Comparison of ENCODE assay signal across 1 cellular context in the genomic region with DNA sequence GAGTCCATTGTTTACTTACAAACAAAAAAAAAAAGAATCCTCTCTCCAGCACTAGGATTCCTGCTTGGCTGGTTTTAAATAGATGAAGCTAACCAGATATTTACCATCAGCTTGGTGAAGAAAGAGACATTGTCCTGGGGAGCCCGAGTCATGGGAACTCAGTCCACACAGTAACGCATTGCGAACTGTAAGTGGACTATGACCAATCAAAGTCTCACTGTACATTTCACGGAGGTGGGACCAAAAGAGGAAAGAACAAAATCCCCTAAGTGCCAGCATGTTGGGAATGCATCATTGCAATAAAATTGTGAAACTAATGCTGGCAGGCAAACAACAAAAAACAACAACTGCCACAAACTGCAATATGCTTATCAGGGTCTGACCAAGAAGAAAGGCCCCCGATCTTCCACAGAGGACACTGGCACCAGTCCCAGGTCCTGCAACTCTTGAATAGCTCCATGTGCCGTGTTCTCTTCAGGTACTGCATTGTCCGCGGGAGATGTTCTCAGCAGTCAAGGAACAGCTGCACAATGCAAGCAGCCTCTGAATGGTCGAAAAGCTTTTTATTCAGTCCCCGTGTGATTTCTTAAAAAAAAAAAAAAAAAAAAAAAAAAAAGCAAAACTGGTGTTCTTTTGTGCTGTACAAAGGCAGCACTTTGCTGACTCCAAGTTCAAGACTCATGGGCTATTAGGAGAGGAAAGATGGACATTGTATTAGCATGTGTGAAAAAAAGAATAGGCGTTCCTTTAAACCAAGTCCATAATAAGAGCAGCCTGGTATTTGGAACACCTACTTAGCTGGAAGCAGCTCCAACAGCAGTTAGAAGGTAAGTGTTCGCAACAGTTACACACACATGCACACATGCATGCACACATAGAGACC.
TF ChIP-seq lines count a peak whose summit lies in the region.

No MANE protein-coding gene starts in this region.

TF ChIP-seq in HepG2, 621 proteins besides CTCF, POLR2A, EP300 and RAD21 (continues in another document):
- TF ChIP-seq ZNF530 (CRISPR knock-in tag; IDR thresholded peaks at IDR 0.05; ENCODE audit: low read depth) (no peak), ZNF570 (CRISPR knock-in tag; IDR thresholded peaks at IDR 0.05; ENCODE audit: borderline replicate concordance) (no peak), TBP (CRISPR knock-in tag; IDR thresholded peaks at IDR 0.05) (no peak), ZNF331 (CRISPR knock-in tag; IDR thresholded peaks at IDR 0.05) (peak; percentile 55; the same call in 1 of the 2 replicates), ZNF614 (CRISPR knock-in tag; IDR thresholded peaks at IDR 0.05; ENCODE audit: borderline replicate concordance) (peak; percentile 47; the same call in 1 of the 2 replicates), ZFP37 (CRISPR knock-in tag; IDR thresholded peaks at IDR 0.05; ENCODE audit: borderline replicate concordance) (no peak), ZNF589 (CRISPR knock-in tag; conservative IDR thresholded peaks at IDR 0.05) (no peak), KAT8 (CRISPR knock-in tag; IDR thresholded peaks at IDR 0.05) (no peak), ZNF180 (CRISPR knock-in tag; IDR thresholded peaks at IDR 0.05; ENCODE audit: borderline replicate concordance, low read depth) (no peak), ZNF75D (CRISPR knock-in tag; IDR thresholded peaks at IDR 0.05; ENCODE audit: borderline replicate concordance) (no peak), ZC3H13 (CRISPR knock-in tag; IDR thresholded peaks at IDR 0.05) (no peak), SAP130 (CRISPR knock-in tag; IDR thresholded peaks at IDR 0.05; ENCODE audit: low read depth) (peak; percentile 68), KLF11 (CRISPR knock-in tag; IDR thresholded peaks at IDR 0.05) (no peak), KDM5B (CRISPR knock-in tag; IDR thresholded peaks at IDR 0.05; ENCODE audit: borderline replicate concordance) (no peak), ARNT (IDR thresholded peaks at IDR 0.05) (no peak), KLF9 (CRISPR knock-in tag; IDR thresholded peaks at IDR 0.05; ENCODE audit: low read depth) (no peak), NFATC3 (CRISPR knock-in tag; IDR thresholded peaks at IDR 0.05) (no peak), ATF7-NPFF (CRISPR knock-in tag; IDR thresholded peaks at IDR 0.05; ENCODE audit: low read depth) (no peak)
- TF ChIP-seq, protein P1, sequence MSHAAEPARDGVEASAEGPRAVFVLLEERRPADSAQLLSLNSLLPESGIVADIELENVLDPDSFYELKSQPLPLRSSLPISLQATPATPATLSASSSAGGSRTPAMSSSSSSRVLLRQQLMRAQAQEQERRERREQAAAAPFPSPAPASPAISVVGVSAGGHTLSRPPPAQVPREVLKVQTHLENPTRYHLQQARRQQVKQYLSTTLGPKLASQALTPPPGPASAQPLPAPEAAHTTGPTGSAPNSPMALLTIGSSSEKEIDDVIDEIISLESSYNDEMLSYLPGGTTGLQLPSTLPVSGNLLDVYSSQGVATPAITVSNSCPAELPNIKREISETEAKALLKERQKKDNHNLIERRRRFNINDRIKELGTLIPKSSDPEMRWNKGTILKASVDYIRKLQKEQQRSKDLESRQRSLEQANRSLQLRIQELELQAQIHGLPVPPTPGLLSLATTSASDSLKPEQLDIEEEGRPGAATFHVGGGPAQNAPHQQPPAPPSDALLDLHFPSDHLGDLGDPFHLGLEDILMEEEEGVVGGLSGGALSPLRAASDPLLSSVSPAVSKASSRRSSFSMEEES (CRISPR knock-in tag; IDR thresholded peaks at IDR 0.05): peak; percentile 84
- TF ChIP-seq, protein P2, sequence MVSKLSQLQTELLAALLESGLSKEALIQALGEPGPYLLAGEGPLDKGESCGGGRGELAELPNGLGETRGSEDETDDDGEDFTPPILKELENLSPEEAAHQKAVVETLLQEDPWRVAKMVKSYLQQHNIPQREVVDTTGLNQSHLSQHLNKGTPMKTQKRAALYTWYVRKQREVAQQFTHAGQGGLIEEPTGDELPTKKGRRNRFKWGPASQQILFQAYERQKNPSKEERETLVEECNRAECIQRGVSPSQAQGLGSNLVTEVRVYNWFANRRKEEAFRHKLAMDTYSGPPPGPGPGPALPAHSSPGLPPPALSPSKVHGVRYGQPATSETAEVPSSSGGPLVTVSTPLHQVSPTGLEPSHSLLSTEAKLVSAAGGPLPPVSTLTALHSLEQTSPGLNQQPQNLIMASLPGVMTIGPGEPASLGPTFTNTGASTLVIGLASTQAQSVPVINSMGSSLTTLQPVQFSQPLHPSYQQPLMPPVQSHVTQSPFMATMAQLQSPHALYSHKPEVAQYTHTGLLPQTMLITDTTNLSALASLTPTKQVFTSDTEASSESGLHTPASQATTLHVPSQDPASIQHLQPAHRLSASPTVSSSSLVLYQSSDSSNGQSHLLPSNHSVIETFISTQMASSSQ (IDR thresholded peaks at IDR 0.05; ENCODE audit: low read depth): no peak
- TF ChIP-seq, protein P2 (CRISPR knock-in tag; IDR thresholded peaks at IDR 0.05; ENCODE audit: borderline replicate concordance): 0 out of 2 replicates have a peak, but pooled peaks have one; percentile 33
- TF ChIP-seq, protein P3, sequence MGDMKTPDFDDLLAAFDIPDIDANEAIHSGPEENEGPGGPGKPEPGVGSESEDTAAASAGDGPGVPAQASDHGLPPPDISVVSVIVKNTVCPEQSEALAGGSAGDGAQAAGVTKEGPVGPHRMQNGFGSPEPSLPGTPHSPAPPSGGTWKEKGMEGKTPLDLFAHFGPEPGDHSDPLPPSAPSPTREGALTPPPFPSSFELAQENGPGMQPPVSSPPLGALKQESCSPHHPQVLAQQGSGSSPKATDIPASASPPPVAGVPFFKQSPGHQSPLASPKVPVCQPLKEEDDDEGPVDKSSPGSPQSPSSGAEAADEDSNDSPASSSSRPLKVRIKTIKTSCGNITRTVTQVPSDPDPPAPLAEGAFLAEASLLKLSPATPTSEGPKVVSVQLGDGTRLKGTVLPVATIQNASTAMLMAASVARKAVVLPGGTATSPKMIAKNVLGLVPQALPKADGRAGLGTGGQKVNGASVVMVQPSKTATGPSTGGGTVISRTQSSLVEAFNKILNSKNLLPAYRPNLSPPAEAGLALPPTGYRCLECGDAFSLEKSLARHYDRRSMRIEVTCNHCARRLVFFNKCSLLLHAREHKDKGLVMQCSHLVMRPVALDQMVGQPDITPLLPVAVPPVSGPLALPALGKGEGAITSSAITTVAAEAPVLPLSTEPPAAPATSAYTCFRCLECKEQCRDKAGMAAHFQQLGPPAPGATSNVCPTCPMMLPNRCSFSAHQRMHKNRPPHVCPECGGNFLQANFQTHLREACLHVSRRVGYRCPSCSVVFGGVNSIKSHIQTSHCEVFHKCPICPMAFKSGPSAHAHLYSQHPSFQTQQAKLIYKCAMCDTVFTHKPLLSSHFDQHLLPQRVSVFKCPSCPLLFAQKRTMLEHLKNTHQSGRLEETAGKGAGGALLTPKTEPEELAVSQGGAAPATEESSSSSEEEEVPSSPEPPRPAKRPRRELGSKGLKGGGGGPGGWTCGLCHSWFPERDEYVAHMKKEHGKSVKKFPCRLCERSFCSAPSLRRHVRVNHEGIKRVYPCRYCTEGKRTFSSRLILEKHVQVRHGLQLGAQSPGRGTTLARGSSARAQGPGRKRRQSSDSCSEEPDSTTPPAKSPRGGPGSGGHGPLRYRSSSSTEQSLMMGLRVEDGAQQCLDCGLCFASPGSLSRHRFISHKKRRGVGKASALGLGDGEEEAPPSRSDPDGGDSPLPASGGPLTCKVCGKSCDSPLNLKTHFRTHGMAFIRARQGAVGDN (CRISPR knock-in tag; IDR thresholded peaks at IDR 0.05): no peak
- TF ChIP-seq, protein P4, sequence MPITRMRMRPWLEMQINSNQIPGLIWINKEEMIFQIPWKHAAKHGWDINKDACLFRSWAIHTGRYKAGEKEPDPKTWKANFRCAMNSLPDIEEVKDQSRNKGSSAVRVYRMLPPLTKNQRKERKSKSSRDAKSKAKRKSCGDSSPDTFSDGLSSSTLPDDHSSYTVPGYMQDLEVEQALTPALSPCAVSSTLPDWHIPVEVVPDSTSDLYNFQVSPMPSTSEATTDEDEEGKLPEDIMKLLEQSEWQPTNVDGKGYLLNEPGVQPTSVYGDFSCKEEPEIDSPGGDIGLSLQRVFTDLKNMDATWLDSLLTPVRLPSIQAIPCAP (CRISPR knock-in tag; IDR thresholded peaks at IDR 0.05; ENCODE audit: low read depth): no peak
- TF ChIP-seq, protein P5, sequence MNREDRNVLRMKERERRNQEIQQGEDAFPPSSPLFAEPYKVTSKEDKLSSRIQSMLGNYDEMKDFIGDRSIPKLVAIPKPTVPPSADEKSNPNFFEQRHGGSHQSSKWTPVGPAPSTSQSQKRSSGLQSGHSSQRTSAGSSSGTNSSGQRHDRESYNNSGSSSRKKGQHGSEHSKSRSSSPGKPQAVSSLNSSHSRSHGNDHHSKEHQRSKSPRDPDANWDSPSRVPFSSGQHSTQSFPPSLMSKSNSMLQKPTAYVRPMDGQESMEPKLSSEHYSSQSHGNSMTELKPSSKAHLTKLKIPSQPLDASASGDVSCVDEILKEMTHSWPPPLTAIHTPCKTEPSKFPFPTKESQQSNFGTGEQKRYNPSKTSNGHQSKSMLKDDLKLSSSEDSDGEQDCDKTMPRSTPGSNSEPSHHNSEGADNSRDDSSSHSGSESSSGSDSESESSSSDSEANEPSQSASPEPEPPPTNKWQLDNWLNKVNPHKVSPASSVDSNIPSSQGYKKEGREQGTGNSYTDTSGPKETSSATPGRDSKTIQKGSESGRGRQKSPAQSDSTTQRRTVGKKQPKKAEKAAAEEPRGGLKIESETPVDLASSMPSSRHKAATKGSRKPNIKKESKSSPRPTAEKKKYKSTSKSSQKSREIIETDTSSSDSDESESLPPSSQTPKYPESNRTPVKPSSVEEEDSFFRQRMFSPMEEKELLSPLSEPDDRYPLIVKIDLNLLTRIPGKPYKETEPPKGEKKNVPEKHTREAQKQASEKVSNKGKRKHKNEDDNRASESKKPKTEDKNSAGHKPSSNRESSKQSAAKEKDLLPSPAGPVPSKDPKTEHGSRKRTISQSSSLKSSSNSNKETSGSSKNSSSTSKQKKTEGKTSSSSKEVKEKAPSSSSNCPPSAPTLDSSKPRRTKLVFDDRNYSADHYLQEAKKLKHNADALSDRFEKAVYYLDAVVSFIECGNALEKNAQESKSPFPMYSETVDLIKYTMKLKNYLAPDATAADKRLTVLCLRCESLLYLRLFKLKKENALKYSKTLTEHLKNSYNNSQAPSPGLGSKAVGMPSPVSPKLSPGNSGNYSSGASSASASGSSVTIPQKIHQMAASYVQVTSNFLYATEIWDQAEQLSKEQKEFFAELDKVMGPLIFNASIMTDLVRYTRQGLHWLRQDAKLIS (CRISPR knock-in tag; IDR thresholded peaks at IDR 0.05): no peak
- TF ChIP-seq, protein P6, sequence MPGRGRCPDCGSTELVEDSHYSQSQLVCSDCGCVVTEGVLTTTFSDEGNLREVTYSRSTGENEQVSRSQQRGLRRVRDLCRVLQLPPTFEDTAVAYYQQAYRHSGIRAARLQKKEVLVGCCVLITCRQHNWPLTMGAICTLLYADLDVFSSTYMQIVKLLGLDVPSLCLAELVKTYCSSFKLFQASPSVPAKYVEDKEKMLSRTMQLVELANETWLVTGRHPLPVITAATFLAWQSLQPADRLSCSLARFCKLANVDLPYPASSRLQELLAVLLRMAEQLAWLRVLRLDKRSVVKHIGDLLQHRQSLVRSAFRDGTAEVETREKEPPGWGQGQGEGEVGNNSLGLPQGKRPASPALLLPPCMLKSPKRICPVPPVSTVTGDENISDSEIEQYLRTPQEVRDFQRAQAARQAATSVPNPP (CRISPR knock-in tag; IDR thresholded peaks at IDR 0.05): no peak
- TF ChIP-seq, protein P7, sequence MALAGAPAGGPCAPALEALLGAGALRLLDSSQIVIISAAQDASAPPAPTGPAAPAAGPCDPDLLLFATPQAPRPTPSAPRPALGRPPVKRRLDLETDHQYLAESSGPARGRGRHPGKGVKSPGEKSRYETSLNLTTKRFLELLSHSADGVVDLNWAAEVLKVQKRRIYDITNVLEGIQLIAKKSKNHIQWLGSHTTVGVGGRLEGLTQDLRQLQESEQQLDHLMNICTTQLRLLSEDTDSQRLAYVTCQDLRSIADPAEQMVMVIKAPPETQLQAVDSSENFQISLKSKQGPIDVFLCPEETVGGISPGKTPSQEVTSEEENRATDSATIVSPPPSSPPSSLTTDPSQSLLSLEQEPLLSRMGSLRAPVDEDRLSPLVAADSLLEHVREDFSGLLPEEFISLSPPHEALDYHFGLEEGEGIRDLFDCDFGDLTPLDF (CRISPR knock-in tag; IDR thresholded peaks at IDR 0.05): no peak
- TF ChIP-seq, protein P8, sequence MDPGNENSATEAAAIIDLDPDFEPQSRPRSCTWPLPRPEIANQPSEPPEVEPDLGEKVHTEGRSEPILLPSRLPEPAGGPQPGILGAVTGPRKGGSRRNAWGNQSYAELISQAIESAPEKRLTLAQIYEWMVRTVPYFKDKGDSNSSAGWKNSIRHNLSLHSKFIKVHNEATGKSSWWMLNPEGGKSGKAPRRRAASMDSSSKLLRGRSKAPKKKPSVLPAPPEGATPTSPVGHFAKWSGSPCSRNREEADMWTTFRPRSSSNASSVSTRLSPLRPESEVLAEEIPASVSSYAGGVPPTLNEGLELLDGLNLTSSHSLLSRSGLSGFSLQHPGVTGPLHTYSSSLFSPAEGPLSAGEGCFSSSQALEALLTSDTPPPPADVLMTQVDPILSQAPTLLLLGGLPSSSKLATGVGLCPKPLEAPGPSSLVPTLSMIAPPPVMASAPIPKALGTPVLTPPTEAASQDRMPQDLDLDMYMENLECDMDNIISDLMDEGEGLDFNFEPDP (CRISPR knock-in tag; conservative IDR thresholded peaks at IDR 0.05): no peak
- TF ChIP-seq, protein P9, sequence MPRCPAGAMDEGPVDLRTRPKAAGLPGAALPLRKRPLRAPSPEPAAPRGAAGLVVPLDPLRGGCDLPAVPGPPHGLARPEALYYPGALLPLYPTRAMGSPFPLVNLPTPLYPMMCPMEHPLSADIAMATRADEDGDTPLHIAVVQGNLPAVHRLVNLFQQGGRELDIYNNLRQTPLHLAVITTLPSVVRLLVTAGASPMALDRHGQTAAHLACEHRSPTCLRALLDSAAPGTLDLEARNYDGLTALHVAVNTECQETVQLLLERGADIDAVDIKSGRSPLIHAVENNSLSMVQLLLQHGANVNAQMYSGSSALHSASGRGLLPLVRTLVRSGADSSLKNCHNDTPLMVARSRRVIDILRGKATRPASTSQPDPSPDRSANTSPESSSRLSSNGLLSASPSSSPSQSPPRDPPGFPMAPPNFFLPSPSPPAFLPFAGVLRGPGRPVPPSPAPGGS (CRISPR knock-in tag; IDR thresholded peaks at IDR 0.05): no peak
